Comparison of ENCODE assay signal across 1 cellular context in the genomic region with DNA sequence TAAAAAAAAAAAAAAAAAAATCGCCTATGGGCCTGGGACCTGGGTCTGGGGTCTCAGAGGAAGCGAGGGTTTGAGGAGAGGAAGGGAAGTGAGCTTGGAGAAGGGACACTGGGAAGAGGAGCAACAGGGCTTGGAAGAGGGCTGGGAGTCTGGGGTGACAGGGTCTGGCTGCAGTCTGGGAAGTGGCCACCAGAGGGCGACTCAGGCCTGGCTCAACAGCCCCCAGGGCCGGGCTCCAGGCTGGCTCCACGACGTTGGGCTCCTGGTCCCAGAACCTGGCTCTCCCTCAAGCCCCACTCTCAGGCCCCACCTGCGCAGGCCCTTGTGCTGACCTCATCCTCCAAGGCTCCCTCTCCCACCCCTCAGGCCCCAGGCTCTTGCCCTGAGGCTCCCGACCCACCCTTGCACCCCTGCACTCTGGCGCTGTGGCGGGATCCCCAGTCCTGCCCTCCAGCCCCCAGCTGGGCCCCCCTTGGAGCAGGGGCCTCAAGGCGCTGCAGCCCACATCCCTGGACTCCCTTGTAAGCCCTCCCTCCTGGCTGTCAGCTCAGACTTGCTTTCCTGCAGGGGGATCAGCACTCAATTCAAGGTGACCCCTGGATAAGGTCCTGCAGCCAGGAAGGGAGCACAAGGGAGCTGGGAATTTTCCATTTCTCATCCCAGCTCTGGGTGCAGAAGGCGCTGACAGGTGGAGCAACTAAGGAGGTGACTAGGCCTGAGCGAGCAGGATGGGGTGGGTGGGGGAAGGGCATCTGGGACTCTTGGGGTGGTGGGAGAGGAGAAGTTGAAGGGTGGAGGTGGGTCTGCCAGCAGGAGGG.
A peak's percentile ranks its signal among the peaks of the same experiment; 100 is the strongest.
TF ChIP-seq lines count a peak whose summit lies in the region.

No MANE protein-coding gene starts in this region.

TF ChIP-seq in K562, 482 proteins besides CTCF, POLR2A, EP300 and RAD21 (continued from another document and continues in another):
- TF ChIP-seq, protein P1, sequence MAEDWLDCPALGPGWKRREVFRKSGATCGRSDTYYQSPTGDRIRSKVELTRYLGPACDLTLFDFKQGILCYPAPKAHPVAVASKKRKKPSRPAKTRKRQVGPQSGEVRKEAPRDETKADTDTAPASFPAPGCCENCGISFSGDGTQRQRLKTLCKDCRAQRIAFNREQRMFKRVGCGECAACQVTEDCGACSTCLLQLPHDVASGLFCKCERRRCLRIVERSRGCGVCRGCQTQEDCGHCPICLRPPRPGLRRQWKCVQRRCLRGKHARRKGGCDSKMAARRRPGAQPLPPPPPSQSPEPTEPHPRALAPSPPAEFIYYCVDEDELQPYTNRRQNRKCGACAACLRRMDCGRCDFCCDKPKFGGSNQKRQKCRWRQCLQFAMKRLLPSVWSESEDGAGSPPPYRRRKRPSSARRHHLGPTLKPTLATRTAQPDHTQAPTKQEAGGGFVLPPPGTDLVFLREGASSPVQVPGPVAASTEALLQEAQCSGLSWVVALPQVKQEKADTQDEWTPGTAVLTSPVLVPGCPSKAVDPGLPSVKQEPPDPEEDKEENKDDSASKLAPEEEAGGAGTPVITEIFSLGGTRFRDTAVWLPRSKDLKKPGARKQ (CRISPR knock-in tag; IDR thresholded peaks at IDR 0.05): no peak
- TF ChIP-seq, protein P2, sequence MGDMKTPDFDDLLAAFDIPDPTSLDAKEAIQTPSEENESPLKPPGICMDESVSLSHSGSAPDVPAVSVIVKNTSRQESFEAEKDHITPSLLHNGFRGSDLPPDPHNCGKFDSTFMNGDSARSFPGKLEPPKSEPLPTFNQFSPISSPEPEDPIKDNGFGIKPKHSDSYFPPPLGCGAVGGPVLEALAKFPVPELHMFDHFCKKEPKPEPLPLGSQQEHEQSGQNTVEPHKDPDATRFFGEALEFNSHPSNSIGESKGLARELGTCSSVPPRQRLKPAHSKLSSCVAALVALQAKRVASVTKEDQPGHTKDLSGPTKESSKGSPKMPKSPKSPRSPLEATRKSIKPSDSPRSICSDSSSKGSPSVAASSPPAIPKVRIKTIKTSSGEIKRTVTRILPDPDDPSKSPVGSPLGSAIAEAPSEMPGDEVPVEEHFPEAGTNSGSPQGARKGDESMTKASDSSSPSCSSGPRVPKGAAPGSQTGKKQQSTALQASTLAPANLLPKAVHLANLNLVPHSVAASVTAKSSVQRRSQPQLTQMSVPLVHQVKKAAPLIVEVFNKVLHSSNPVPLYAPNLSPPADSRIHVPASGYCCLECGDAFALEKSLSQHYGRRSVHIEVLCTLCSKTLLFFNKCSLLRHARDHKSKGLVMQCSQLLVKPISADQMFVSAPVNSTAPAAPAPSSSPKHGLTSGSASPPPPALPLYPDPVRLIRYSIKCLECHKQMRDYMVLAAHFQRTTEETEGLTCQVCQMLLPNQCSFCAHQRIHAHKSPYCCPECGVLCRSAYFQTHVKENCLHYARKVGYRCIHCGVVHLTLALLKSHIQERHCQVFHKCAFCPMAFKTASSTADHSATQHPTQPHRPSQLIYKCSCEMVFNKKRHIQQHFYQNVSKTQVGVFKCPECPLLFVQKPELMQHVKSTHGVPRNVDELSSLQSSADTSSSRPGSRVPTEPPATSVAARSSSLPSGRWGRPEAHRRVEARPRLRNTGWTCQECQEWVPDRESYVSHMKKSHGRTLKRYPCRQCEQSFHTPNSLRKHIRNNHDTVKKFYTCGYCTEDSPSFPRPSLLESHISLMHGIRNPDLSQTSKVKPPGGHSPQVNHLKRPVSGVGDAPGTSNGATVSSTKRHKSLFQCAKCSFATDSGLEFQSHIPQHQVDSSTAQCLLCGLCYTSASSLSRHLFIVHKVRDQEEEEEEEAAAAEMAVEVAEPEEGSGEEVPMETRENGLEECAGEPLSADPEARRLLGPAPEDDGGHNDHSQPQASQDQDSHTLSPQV (IDR thresholded peaks at IDR 0.05): no peak
- TF ChIP-seq TOE1 (IDR thresholded peaks at IDR 0.05; ENCODE audit: borderline replicate concordance) (no peak), TOE1 (CRISPR knock-in tag; IDR thresholded peaks at IDR 0.05; ENCODE audit: borderline replicate concordance, low read depth) (no peak), L3MBTL2 (IDR thresholded peaks at IDR 0.05) (no peak), MEF2D (tag; conservative IDR thresholded peaks at IDR 0.05; ENCODE audit: low read depth) (no peak), MTA1 (IDR thresholded peaks at IDR 0.05; ENCODE audit: borderline replicate concordance) (no peak), ZNF584 (CRISPR knock-in tag; IDR thresholded peaks at IDR 0.05; ENCODE audit: low read depth) (no peak), CC2D1A (IDR thresholded peaks at IDR 0.05) (peak; percentile 83), NUFIP1 (IDR thresholded peaks at IDR 0.05; ENCODE audit: partially characterized antibody) (no peak), NELFE (IDR thresholded peaks at IDR 0.05; ENCODE audit: insufficient read depth, insufficient read length) (no peak), SOX6 (IDR thresholded peaks at IDR 0.05) (no peak), HMG20B (CRISPR knock-in tag; IDR thresholded peaks at IDR 0.05) (no peak), CBX1 (IDR thresholded peaks at IDR 0.05; ENCODE audit: low read depth) (no peak), KLF1 (tag; IDR thresholded peaks at IDR 0.05) (no peak), RBM22 (IDR thresholded peaks at IDR 0.05; ENCODE audit: low read depth, low read length, poor library complexity, severe bottlenecking) (peak; percentile 54), NONO (IDR thresholded peaks at IDR 0.05; ENCODE audit: low read depth in 2 of 2, low read length in 1 of 2) (peak in 1 of 2 experiments; percentile 63; a peak in 1 of 4 replicates), STAG1 (CRISPR knock-in tag; IDR thresholded peaks at IDR 0.05; ENCODE audit: borderline replicate concordance) (peak; percentile 84; the same call in 1 of the 2 replicates), RB1 (IDR thresholded peaks at IDR 0.05; ENCODE audit: low read depth) (peak; percentile 72; the same call in 1 of the 2 replicates), NBN (IDR thresholded peaks at IDR 0.05; ENCODE audit: low read depth) (no peak), DACH1 (IDR thresholded peaks at IDR 0.05; ENCODE audit: partially characterized antibody) (no peak), HCFC1 (IDR thresholded peaks at IDR 0.05; ENCODE audit: low read depth, low read length) (peak; percentile 19; the same call in 1 of the 2 replicates), ZNF263 (CRISPR knock-in tag; IDR thresholded peaks at IDR 0.05; ENCODE audit: borderline replicate concordance) (peak; percentile 69; the same call in 1 of the 2 replicates), ZNF253 (CRISPR knock-in tag; conservative IDR thresholded peaks at IDR 0.05) (no peak), SMAD3 (CRISPR knock-in tag; conservative IDR thresholded peaks at IDR 0.05) (no peak), TAL1 (IDR thresholded peaks at IDR 0.05) (no peak), NFE2L1 (tag; IDR thresholded peaks at IDR 0.05; ENCODE audit: borderline replicate concordance, low read depth) (no peak), ELF1 (tag; IDR thresholded peaks at IDR 0.05) (no peak), HMGN3 (IDR thresholded peaks at IDR 0.05; ENCODE audit: borderline replicate concordance, extremely low read depth, insufficient read length, low read depth, low read length) (peak; percentile 52), RBM39 (optimal IDR thresholded peaks at IDR 0.05; ENCODE audit: low read depth, low read length) (peak; percentile 49), ARID2 (IDR thresholded peaks at IDR 0.05) (peak; percentile 52; the same call in 1 of the 2 replicates), KHSRP (IDR thresholded peaks at IDR 0.05) (no peak), MYNN (IDR thresholded peaks at IDR 0.05) (peak; percentile 58), MYNN (CRISPR knock-in tag; IDR thresholded peaks at IDR 0.05) (no peak), TCFL5 (CRISPR knock-in tag; conservative IDR thresholded peaks at IDR 0.05) (no peak), GATAD2A (IDR thresholded peaks at IDR 0.05) (0 out of 2 replicates have a peak, but pooled peaks have one; percentile 15)
- TF ChIP-seq, protein P3, sequence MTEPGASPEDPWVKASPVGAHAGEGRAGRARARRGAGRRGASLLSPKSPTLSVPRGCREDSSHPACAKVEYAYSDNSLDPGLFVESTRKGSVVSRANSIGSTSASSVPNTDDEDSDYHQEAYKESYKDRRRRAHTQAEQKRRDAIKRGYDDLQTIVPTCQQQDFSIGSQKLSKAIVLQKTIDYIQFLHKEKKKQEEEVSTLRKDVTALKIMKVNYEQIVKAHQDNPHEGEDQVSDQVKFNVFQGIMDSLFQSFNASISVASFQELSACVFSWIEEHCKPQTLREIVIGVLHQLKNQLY (CRISPR knock-in tag; conservative IDR thresholded peaks at IDR 0.05): no peak
- TF ChIP-seq, protein P4, sequence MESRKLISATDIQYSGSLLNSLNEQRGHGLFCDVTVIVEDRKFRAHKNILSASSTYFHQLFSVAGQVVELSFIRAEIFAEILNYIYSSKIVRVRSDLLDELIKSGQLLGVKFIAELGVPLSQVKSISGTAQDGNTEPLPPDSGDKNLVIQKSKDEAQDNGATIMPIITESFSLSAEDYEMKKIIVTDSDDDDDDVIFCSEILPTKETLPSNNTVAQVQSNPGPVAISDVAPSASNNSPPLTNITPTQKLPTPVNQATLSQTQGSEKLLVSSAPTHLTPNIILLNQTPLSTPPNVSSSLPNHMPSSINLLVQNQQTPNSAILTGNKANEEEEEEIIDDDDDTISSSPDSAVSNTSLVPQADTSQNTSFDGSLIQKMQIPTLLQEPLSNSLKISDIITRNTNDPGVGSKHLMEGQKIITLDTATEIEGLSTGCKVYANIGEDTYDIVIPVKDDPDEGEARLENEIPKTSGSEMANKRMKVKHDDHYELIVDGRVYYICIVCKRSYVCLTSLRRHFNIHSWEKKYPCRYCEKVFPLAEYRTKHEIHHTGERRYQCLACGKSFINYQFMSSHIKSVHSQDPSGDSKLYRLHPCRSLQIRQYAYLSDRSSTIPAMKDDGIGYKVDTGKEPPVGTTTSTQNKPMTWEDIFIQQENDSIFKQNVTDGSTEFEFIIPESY (CRISPR knock-in tag; IDR thresholded peaks at IDR 0.05): peak; percentile 99
- TF ChIP-seq, protein P5, sequence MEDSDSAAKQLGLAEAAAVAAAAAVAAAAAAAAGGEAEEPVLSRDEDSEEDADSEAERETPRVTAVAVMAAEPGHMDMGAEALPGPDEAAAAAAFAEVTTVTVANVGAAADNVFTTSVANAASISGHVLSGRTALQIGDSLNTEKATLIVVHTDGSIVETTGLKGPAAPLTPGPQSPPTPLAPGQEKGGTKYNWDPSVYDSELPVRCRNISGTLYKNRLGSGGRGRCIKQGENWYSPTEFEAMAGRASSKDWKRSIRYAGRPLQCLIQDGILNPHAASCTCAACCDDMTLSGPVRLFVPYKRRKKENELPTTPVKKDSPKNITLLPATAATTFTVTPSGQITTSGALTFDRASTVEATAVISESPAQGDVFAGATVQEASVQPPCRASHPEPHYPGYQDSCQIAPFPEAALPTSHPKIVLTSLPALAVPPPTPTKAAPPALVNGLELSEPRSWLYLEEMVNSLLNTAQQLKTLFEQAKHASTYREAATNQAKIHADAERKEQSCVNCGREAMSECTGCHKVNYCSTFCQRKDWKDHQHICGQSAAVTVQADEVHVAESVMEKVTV (CRISPR knock-in tag; IDR thresholded peaks at IDR 0.05): peak; percentile 80
- TF ChIP-seq, protein P6, sequence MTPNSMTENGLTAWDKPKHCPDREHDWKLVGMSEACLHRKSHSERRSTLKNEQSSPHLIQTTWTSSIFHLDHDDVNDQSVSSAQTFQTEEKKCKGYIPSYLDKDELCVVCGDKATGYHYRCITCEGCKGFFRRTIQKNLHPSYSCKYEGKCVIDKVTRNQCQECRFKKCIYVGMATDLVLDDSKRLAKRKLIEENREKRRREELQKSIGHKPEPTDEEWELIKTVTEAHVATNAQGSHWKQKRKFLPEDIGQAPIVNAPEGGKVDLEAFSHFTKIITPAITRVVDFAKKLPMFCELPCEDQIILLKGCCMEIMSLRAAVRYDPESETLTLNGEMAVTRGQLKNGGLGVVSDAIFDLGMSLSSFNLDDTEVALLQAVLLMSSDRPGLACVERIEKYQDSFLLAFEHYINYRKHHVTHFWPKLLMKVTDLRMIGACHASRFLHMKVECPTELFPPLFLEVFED (CRISPR knock-in tag; conservative IDR thresholded peaks at IDR 0.05): no peak; the same call in 1 of the 2 replicates
- TF ChIP-seq, protein P7, sequence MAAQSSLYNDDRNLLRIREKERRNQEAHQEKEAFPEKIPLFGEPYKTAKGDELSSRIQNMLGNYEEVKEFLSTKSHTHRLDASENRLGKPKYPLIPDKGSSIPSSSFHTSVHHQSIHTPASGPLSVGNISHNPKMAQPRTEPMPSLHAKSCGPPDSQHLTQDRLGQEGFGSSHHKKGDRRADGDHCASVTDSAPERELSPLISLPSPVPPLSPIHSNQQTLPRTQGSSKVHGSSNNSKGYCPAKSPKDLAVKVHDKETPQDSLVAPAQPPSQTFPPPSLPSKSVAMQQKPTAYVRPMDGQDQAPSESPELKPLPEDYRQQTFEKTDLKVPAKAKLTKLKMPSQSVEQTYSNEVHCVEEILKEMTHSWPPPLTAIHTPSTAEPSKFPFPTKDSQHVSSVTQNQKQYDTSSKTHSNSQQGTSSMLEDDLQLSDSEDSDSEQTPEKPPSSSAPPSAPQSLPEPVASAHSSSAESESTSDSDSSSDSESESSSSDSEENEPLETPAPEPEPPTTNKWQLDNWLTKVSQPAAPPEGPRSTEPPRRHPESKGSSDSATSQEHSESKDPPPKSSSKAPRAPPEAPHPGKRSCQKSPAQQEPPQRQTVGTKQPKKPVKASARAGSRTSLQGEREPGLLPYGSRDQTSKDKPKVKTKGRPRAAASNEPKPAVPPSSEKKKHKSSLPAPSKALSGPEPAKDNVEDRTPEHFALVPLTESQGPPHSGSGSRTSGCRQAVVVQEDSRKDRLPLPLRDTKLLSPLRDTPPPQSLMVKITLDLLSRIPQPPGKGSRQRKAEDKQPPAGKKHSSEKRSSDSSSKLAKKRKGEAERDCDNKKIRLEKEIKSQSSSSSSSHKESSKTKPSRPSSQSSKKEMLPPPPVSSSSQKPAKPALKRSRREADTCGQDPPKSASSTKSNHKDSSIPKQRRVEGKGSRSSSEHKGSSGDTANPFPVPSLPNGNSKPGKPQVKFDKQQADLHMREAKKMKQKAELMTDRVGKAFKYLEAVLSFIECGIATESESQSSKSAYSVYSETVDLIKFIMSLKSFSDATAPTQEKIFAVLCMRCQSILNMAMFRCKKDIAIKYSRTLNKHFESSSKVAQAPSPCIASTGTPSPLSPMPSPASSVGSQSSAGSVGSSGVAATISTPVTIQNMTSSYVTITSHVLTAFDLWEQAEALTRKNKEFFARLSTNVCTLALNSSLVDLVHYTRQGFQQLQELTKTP (IDR thresholded peaks at IDR 0.05; ENCODE audit: low read depth in 1 of 2, partially characterized antibody in 2 of 2): no peak
- TF ChIP-seq, protein P8, sequence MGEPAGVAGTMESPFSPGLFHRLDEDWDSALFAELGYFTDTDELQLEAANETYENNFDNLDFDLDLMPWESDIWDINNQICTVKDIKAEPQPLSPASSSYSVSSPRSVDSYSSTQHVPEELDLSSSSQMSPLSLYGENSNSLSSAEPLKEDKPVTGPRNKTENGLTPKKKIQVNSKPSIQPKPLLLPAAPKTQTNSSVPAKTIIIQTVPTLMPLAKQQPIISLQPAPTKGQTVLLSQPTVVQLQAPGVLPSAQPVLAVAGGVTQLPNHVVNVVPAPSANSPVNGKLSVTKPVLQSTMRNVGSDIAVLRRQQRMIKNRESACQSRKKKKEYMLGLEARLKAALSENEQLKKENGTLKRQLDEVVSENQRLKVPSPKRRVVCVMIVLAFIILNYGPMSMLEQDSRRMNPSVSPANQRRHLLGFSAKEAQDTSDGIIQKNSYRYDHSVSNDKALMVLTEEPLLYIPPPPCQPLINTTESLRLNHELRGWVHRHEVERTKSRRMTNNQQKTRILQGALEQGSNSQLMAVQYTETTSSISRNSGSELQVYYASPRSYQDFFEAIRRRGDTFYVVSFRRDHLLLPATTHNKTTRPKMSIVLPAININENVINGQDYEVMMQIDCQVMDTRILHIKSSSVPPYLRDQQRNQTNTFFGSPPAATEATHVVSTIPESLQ (CRISPR knock-in tag; IDR thresholded peaks at IDR 0.05): 0 out of 2 replicates have a peak, but pooled peaks have one; percentile 56
